Comparison of ENCODE assay signal across 32 cellular contexts in the genomic region with DNA sequence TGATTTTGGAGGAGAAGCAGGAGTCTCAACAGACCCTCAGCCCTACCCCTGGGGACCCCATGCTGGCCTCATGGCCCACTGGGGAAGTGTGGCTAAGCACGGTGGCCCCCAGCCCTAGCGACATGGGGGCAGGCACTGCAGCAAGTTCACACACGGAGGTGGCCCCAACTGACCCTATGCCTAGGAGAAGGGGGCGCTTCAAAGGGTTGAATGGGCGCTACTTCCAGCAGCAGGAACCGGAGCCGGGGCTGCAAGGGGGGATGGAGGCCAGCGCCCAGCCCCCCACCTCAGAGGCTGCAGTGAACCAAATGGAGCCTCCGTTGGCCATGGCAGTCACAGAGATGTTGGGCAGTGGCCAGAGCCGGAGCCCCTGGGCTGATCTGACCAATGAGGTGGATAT. TPM values are rescaled to one million over a fixed set of nuclear protein-coding genes. Genes with fewer than 3 reads are reported as not detected.
"Had no signal": no experiment of that assay in that cellular context is flagged by ENCODE, and none has a peak within 500 bp of the region (broad histone marks: within the 10 kb centered on the region; RNA-seq: fewer than 3 reads in every experiment).

No MANE protein-coding gene starts in this region.

- H3K36me3 Mint-ChIP-seq: mesothelial cell of epicardium, naive B cell had no signal

- H3K4me1 Mint-ChIP-seq: endodermal cell, mesothelial cell of epicardium had no signal

- H3K4me1 ChIP-seq: colonic mucosa, gastrocnemius medialis had no signal

- H3K27ac Mint-ChIP-seq: dendritic cell treated with granulocyte-macrophage colony-stimulating factor and Interleukin-4, amounts not matched to agents 40 ng/mL and 50 ng/mL, for 4 days; effector memory CD8-positive, alpha-beta T cell; endodermal cell; mesothelial cell of epicardium; naive B cell had no signal

- H3K9me3 ChIP-seq: colonic mucosa, esophagus squamous epithelium, gastrocnemius medialis, heart right ventricle, left lung, lower lobe of right lung, mucosa of descending colon had no signal

- H3K4me3 Mint-ChIP-seq: dendritic cell treated with granulocyte-macrophage colony-stimulating factor and Interleukin-4, amounts not matched to agents 40 ng/mL and 50 ng/mL, for 4 days; endodermal cell; mesothelial cell of epicardium had no signal

- H3K9me3 Mint-ChIP-seq: dendritic cell treated with granulocyte-macrophage colony-stimulating factor and Interleukin-4, amounts not matched to agents 40 ng/mL and 50 ng/mL, for 4 days; effector memory CD8-positive, alpha-beta T cell; endodermal cell; mesothelial cell of epicardium had no signal

- H3K4me3 ChIP-seq: colonic mucosa, esophagus squamous epithelium, gastrocnemius medialis, heart right ventricle, left lung, lower lobe of right lung, mucosa of descending colon had no signal

- DNase-seq: colonic mucosa; cortex of kidney; effector CD8-positive, alpha-beta T cell; effector memory CD8-positive, alpha-beta T cell; endodermal cell; erythroblast; esophagus squamous epithelium; foreskin fibroblast; foreskin melanocyte; gastrocnemius medialis; glutamatergic neuron; head of caudate nucleus; heart right ventricle; hippocampal formation; left cardiac atrium; left ventricle myocardium superior; lower lobe of right lung; mesenchymal stem cell; mucosa of descending colon; naive B cell had no signal

- ATAC-seq: effector memory CD8-positive, alpha-beta T cell; esophagus mucosa; gastrocnemius medialis; heart right ventricle; left cardiac atrium; left lung; left ventricle myocardium superior; lower lobe of right lung; mucosa of descending colon had no signal

- H3K27ac ChIP-seq: colonic mucosa, epithelial cell of prostate, esophagus squamous epithelium, gastrocnemius medialis, heart right ventricle, left lung, lower lobe of right lung had no signal

- H3K36me3 ChIP-seq: colonic mucosa, esophagus squamous epithelium, gastrocnemius medialis, heart right ventricle, left lung, lower lobe of right lung had no signal

RNA-seq across cellular contexts. Expression of gene NCAN, which starts 14.9 kb away (rescaled TPM):
- total RNA-seq: esophagus mucosa, esophagus squamous epithelium, gastrocnemius medialis, glomerular endothelial cell, heart right ventricle, left cardiac atrium, left lung, left ventricle myocardium superior, lower leg skin, lower lobe of right lung, lung microvascular endothelial cell, mesenteric fat pad, myocyte had no signal
- polyA plus RNA-seq: heart right ventricle, keratinocyte had no signal

RNA-seq across cellular contexts. Expression of gene TM6SF2, which starts 46.4 kb away (rescaled TPM):
- total RNA-seq: dermis microvascular lymphatic vessel endothelial cell, esophagus mucosa, glomerular endothelial cell, lung microvascular endothelial cell had no signal
- polyA plus RNA-seq: keratinocyte had no signal
